Comparison of ENCODE assay signal across 8 cellular contexts in genomic region chr18:77899972-77900754, GRCh38.
DNase-seq lines count a peak whose midpoint lies in the region; ATAC-seq lines count a peak whose summit lies in the region.

No MANE protein-coding gene starts in this region.

- peak; percentile 70 for ATAC-seq in GM18873 (IDR thresholded peaks at IDR 0.05; ENCODE audit: low FRiP score, unreplicated experiment)
- ATAC-seq in HG03097 (IDR thresholded peaks at IDR 0.05; ENCODE audit: low FRiP score, unreplicated experiment), result peak; percentile 99
- peak; percentile 72 for ATAC-seq in aorta (ENCODE audit: low FRiP score)

- H3K9me3 ChIP-seq in aorta (ENCODE audit: control insufficient read depth, low read length), result no peaks in the 10 kb centered on the region

- WGBS in aorta, 2 donors, result 6 to 8% methylated on average over 46 to 64 of the region's 64 CpGs

- H3K36me3 ChIP-seq in aorta (ENCODE audit: control insufficient read depth in 1 of 2, insufficient read depth in 2 of 2, low read length in 1 of 2), result no peaks in the 10 kb centered on the region

- no peaks in the 10 kb centered on the region for H3K4me1 ChIP-seq in aorta (ENCODE audit: control insufficient read depth in 1 of 2, insufficient read depth in 2 of 2, low read length in 2 of 2)

- H3K4me3 ChIP-seq in aorta (ENCODE audit: low read length in 2 of 2), result peak overlapping the region in 1 of 2 donors; percentile 27

- no peaks in the 10 kb centered on the region for H3K27me3 ChIP-seq in aorta (ENCODE audit: control insufficient read depth in 1 of 2, insufficient read depth in 2 of 2, low read length in 1 of 2)

- intact Hi-C loops in aorta (cut with DNase I), result no loop called here

- no peak overlapping the region for H3K27ac ChIP-seq in aorta (ENCODE audit: low read depth in 1 of 2, low read length in 2 of 2)

- peak; percentile 69 for DNase-seq in AG08396 (ENCODE audit: low spot score)
- peak; percentile 38 for DNase-seq in NCI-H774 (lab: John Stamatoyannopoulos, UW)
- peak; percentile 37 for DNase-seq in activated T-helper 1 cell treated with Interleukin-2 at 50 U/mL for 16 hours (ENCODE audit: low read depth)
- DNase-seq in germinal center (ENCODE audit: low spot score), result peak; percentile 64
- peak; percentile 24 for DNase-seq in pons (ENCODE audit: low spot score)
- DNase-seq in aorta, result no peak

Comparison
In these comparisons a context has a peak if more than half of its experiments do, and no peak if none do; other contexts are left out.
1. DNase-seq: peak in AG08396 (single experiment), NCI-H774 (single experiment), activated T-helper 1 cell treated with Interleukin-2 at 50 U/mL for 16 hours (single experiment), germinal center (single experiment) and pons (single experiment); none in aorta (0 of 2).
2. Peak in every context shown above with its lines, with median percentiles within 50 percentile points of each other: ATAC-seq.